8 cellular contexts compared by ENCODE assay signal in genomic region chr19:14505488-14506239, GRCh38. TPM values are rescaled to one million over a fixed set of nuclear protein-coding genes. Genes with fewer than 3 reads are reported as not detected.
DNase-seq lines count a peak whose midpoint lies in the region; ATAC-seq and TF ChIP-seq lines count a peak whose summit lies in the region.

No MANE protein-coding gene starts in this region.

- H3K4me3 ChIP-seq in Panc1 (ENCODE audit: low read depth in 2 of 2, low read length in 2 of 2) = no peak overlapping the region

- H3K9me3 ChIP-seq in Panc1 (ENCODE audit: control insufficient read depth, insufficient read depth, low read depth, low read length) = no peaks in the 10 kb centered on the region

- H3K4me1 ChIP-seq in Panc1 (ENCODE audit: control insufficient read depth, insufficient read depth, low read length) (peaks cover 12% of the 10 kb centered on the region), foreskin keratinocyte (peaks cover 15% of the 10 kb centered on the region)

- in situ Hi-C loops in Panc1 (cut with HindIII; ENCODE audit: low pct_unique_long_range_greater_than_20kb, low sequenced_read_pairs) = no loop called here

- H3K27me3 ChIP-seq in Panc1 (ENCODE audit: control insufficient read depth, insufficient read depth, low read length) = no peaks in the 10 kb centered on the region
- H3K27me3 ChIP-seq in foreskin keratinocyte = no peaks in the 10 kb centered on the region

- no peaks in the 10 kb centered on the region for H3K36me3 ChIP-seq in Panc1 (ENCODE audit: control insufficient read depth, insufficient read depth, low read length)

- intact Hi-C loops in Panc1 (cut with micrococcal nuclease; ENCODE audit: unreplicated experiment) = no loop called here

- ATAC-seq in Panc1 (peak; percentile 88), foreskin keratinocyte (peak; percentile 77), GM18511 (IDR thresholded peaks at IDR 0.05; ENCODE audit: unreplicated experiment) (no peak)

- TF ChIP-seq CTCF in Panc1 (IDR thresholded peaks at IDR 0.05) (peak; percentile 92), foreskin keratinocyte (conservative IDR thresholded peaks at IDR 0.05) (peak; percentile 89)

- BruUV-seq in Panc1 (replicated peaks; lab: Mats Ljungman, UMichigan) = no TSS peak

- CTCF ChIA-PET in Panc1 (lab: Charles Lee) = interaction anchor here (0.6 to 1.7 kb wide), 6 partner anchors 9 to 30 kb away, joined by 4 to 10 read pairs (median 4); partner anchors contain the start of genes DNAJB1 and GIPC1

- POLR2A ChIA-PET in Panc1 (lab: Charles Lee) = interaction anchor here (0.5 to 0.6 kb wide), 3 partner anchors 10 to 50 kb away, joined by 3 read pairs; no protein-coding TSS in a partner anchor

- DNase-seq in SKM-1 treated with dmso at 0.1 percent for 144 hours (lab: John Stamatoyannopoulos, UW; ENCODE audit: unreplicated experiment) (peak; percentile 39), SKM-1 (lab: John Stamatoyannopoulos, UW; ENCODE audit: unreplicated experiment) (no peak), Panc1 (ENCODE audit: low read depth, low spot score) (no peak), foreskin keratinocyte (peak; percentile 98 to 99), retina (peak; percentile 36), COLO829 (ENCODE audit: low spot score) (no peak)
- peak; percentile 48 to 60 for DNase-seq in activated T-helper 1 cell treated with anti-CD3 and anti-CD28 coated beads, Interleukin-2, amount 50 U/mL, for 16 hours (ENCODE audit: low read depth in 1 of 2, low spot score in 1 of 2)

- H3K27ac ChIP-seq in Panc1 (ENCODE audit: low read length) (peak overlapping the region; percentile 52), foreskin keratinocyte (peak overlapping the region; percentile 99)

RNA-seq across cellular contexts. Expression of gene GIPC1, which starts 9.7 kb away (rescaled TPM):
- total RNA-seq in Panc1 (2021; ENCODE audit: unreplicated experiment) (160 TPM), foreskin keratinocyte (228 and 256 TPM in 2 replicates)
- polyA plus RNA-seq in Panc1 (2012; ENCODE audit: insufficient read length) = 339 TPM
- 250 and 306 TPM in 2 replicates for polyA plus RNA-seq in foreskin keratinocyte

RNA-seq across cellular contexts. Expression of gene DNAJB1, which starts 12.5 kb away (rescaled TPM):
- total RNA-seq in Panc1 (2021; ENCODE audit: unreplicated experiment) (149 TPM), foreskin keratinocyte (184 and 196 TPM in 2 replicates)
- polyA plus RNA-seq in Panc1 (2012; ENCODE audit: insufficient read length) = 101 TPM
- 158 and 184 TPM in 2 replicates for polyA plus RNA-seq in foreskin keratinocyte

RNA-seq across cellular contexts. Expression of gene TECR, which starts 23.7 kb away (rescaled TPM):
- total RNA-seq in Panc1 (2021; ENCODE audit: unreplicated experiment) (233 TPM), foreskin keratinocyte (137 and 146 TPM in 2 replicates)
- polyA plus RNA-seq in Panc1 (2012; ENCODE audit: insufficient read length) = 250 TPM
- 287 and 299 TPM in 2 replicates for polyA plus RNA-seq in foreskin keratinocyte

RNA-seq across cellular contexts. Expression of gene PTGER1, which starts 30.5 kb away (rescaled TPM):
- total RNA-seq in Panc1 (2021; ENCODE audit: unreplicated experiment) (2.2 TPM), foreskin keratinocyte (not detected in 2 replicates)
- polyA plus RNA-seq in Panc1 (2012; ENCODE audit: insufficient read length) = 3.2 TPM
- 0.04 TPM in 1 of 2 replicates, not detected in the other for polyA plus RNA-seq in foreskin keratinocyte

Comparison
In these comparisons a context has a peak if more than half of its experiments do, and no peak if none do; other contexts are left out.
1. DNase-seq: peak in SKM-1 treated with dmso at 0.1 percent for 144 hours (single experiment), activated T-helper 1 cell treated with anti-CD3 and anti-CD28 coated beads, Interleukin-2, amount 50 U/mL, for 16 hours (2 of 2), foreskin keratinocyte (2 of 2) and retina (single experiment); none in SKM-1 (single experiment), Panc1 (single experiment) and COLO829 (single experiment).